In genomic region chr9:88173378-88173999, GRCh38 we compare ENCODE assay signal across 8 cellular contexts. TPM values are rescaled to one million over a fixed set of nuclear protein-coding genes. Genes with fewer than 3 reads are reported as not detected.
DNase-seq lines count a peak whose midpoint lies in the region; ATAC-seq and TF ChIP-seq lines count a peak whose summit lies in the region.

No MANE protein-coding gene starts in this region.

- H2AFZ ChIP-seq in OCI-LY1 (ENCODE audit: low read length), result no peak overlapping the region

- no peaks in the 10 kb centered on the region for H3K9me2 ChIP-seq in OCI-LY1 (ENCODE audit: low read depth, low read length)

- H3K4me3 ChIP-seq in OCI-LY1 (ENCODE audit: low read depth, low read length, poor library complexity, severe bottlenecking), result no peak overlapping the region

- no peak overlapping the region for H3K27ac ChIP-seq in OCI-LY1 (ENCODE audit: low read depth, low read length, poor library complexity, severe bottlenecking)

- H3K4me3 Mint-ChIP-seq in activated T-cell treated with anti-CD3 and anti-CD28 coated beads, Interleukin-2, amount 50 U/mL, for 24 hours, result no peak overlapping the region

- no peaks in the 10 kb centered on the region for H3K36me3 ChIP-seq in OCI-LY1 (ENCODE audit: insufficient read depth, low read length)

- no peaks in the 10 kb centered on the region for H3F3A ChIP-seq in OCI-LY1 (ENCODE audit: insufficient read depth, low read length)

- H3K9me3 ChIP-seq in OCI-LY1 (ENCODE audit: low read length), result no peaks in the 10 kb centered on the region

- TF ChIP-seq CTCF in AG09319 (IDR thresholded peaks at IDR 0.05; ENCODE audit: low read depth, low read length), result peak; percentile 80
- TF ChIP-seq CTCF in OCI-LY1 (IDR thresholded peaks at IDR 0.05; ENCODE audit: low read length), result peak; percentile 99

- no peak overlapping the region for H3K9ac ChIP-seq in OCI-LY1 (ENCODE audit: low read length)

- H3K4me1 ChIP-seq in OCI-LY1 (ENCODE audit: insufficient read depth, low read length, severe bottlenecking), result no peaks in the 10 kb centered on the region

- H3K27ac Mint-ChIP-seq in activated T-cell treated with anti-CD3 and anti-CD28 coated beads, Interleukin-2, amount 50 U/mL, for 24 hours, result no peak overlapping the region

- no peaks in the 10 kb centered on the region for H3K36me3 Mint-ChIP-seq in activated T-cell treated with anti-CD3 and anti-CD28 coated beads, Interleukin-2, amount 50 U/mL, for 24 hours (ENCODE audit: low read depth)

- ATAC-seq in HG03439 (IDR thresholded peaks at IDR 0.05; ENCODE audit: unreplicated experiment), result no peak
- ATAC-seq in GM21576 (IDR thresholded peaks at IDR 0.05; ENCODE audit: unreplicated experiment), result no peak

- DNase-seq in AG09319 (ENCODE audit: extremely low read depth, low read depth), result peak; percentile 44
- peak; percentile 74 for DNase-seq in H4 (ENCODE audit: low spot score)
- DNase-seq in activated T-cell treated with anti-CD3 and anti-CD28 coated beads, Interleukin-2, amount 50 U/mL, for 24 hours, result peak; percentile 52
- DNase-seq in germinal center (ENCODE audit: low spot score), result peak; percentile 33
- peak; percentile 0 to 24 (median 12) for DNase-seq in stimulated activated CD4-positive, alpha-beta T cell treated with anti-CD3 and anti-CD28 coated beads, Interleukin-12 subunit alpha, Interleukin-12 subunit beta, amount 100 ng/mL, for 48 hours (ENCODE audit: low read depth in 2 of 3, low spot score in 1 of 3)

- peaks cover 4% of the 10 kb centered on the region for H3K27me3 Mint-ChIP-seq in activated T-cell treated with anti-CD3 and anti-CD28 coated beads, Interleukin-2, amount 50 U/mL, for 24 hours

- no peaks in the 10 kb centered on the region for H3K27me3 ChIP-seq in OCI-LY1 (ENCODE audit: insufficient read depth, low read length)

- H3K4me2 ChIP-seq in OCI-LY1 (ENCODE audit: low read length), result no peak overlapping the region

- no peaks in the 10 kb centered on the region for H3K9me3 Mint-ChIP-seq in activated T-cell treated with anti-CD3 and anti-CD28 coated beads, Interleukin-2, amount 50 U/mL, for 24 hours

- no peaks in the 10 kb centered on the region for H4K20me1 ChIP-seq in OCI-LY1 (ENCODE audit: insufficient read depth, low read length)

- no peaks in the 10 kb centered on the region for H3K79me2 ChIP-seq in OCI-LY1 (ENCODE audit: insufficient read depth, low read length)

- peaks cover 5% of the 10 kb centered on the region for H3K4me1 Mint-ChIP-seq in activated T-cell treated with anti-CD3 and anti-CD28 coated beads, Interleukin-2, amount 50 U/mL, for 24 hours (ENCODE audit: low read depth)

RNA-seq across cellular contexts. Expression of gene SPATA31C2, which starts 35.2 kb away (rescaled TPM):
- total RNA-seq in H4 (2014; rRNA removed; shearing (Covaris generic)), result not detected in 2 replicates

Comparison
In these comparisons a context has a peak if more than half of its experiments do, and no peak if none do; other contexts are left out.
1. DNase-seq: peak in every context shown above with its lines; median percentile 74 in H4; 52 in activated T-cell treated with anti-CD3 and anti-CD28 coated beads, Interleukin-2, amount 50 U/mL, for 24 hours; 44 in AG09319; 33 in germinal center; 12 in stimulated activated CD4-positive, alpha-beta T cell treated with anti-CD3 and anti-CD28 coated beads, Interleukin-12 subunit alpha, Interleukin-12 subunit beta, amount 100 ng/mL, for 48 hours.